In the genomic region with DNA sequence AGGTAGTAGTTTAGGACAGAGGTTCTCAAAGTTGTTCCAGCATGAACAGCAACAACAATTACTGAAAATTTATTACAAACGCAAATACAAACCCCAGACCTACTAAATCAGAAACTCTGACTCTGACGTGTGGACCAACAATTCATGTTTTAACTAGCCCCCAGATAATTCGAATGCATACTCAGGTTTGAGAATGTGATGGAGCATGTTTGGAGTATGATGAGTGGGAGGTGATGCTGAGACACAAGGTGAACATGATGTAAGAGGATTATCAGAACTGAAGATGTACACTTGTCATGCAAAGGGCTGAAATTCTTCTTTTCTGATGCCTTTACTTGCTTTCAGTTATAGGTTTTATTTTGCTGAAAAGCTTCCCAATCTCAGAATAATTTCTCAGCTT, we compare ENCODE assay signal across 27 cellular contexts.
DNase-seq lines count a peak whose midpoint lies in the region; ATAC-seq, FAIRE-seq and TF ChIP-seq lines count a peak whose summit lies in the region.
"Had no signal": no experiment of that assay in that cellular context is flagged by ENCODE, and none has a peak within 500 bp of the region (broad histone marks: within the 10 kb centered on the region; RNA-seq: fewer than 3 reads in every experiment).

No MANE protein-coding gene starts in this region.

- peaks cover 4% of the 10 kb centered on the region for H3K4me1 Mint-ChIP-seq in activated CD4-positive, alpha-beta T cell treated with anti-CD3 and anti-CD28 coated beads for 36 hours
- H3K4me1 Mint-ChIP-seq in activated CD4-positive, alpha-beta T cell treated with anti-CD3 and anti-CD28 coated beads, Interleukin-2, amount 10 ng/mL, durations not matched to agents 24 days and 14 days = no peaks in the 10 kb centered on the region
- H3K4me1 Mint-ChIP-seq in T-cell = peaks cover 0 to 4% (median 1%) of the 10 kb centered on the region in 3 donors
- H3K4me1 Mint-ChIP-seq: CD14-positive monocyte had no signal

- H3K4me3 ChIP-seq in bronchial epithelial cell (ENCODE audit: low read depth, low read length) = no peak overlapping the region
- H3K4me3 ChIP-seq: BLaER1 treated with 17β-estradiol and CSF1 and Interleukin-3, amounts not matched to agents 10 nM and 100 nM; GM23248 had no signal

- no peak for DNase-seq in activated CD4-positive, alpha-beta T cell treated with anti-CD3 and anti-CD28 coated beads for 36 hours
- no peak for DNase-seq in activated CD4-positive, alpha-beta T cell treated with anti-CD3 and anti-CD28 coated beads, Interleukin-2, amount 10 ng/mL, durations not matched to agents 24 days and 14 days
- DNase-seq in RWPE1 (ENCODE audit: low spot score) (peak; percentile 11), bronchial epithelial cell (ENCODE audit: low read depth) (peak; percentile 96), foreskin keratinocyte (peak; percentile 93 to 95), T-cell (no peak), epidermal melanocyte (ENCODE audit: insufficient read length, low spot score) (no peak)
- DNase-seq: AML-193; BE2C; CD4-positive, alpha-beta T cell; CD8-positive, alpha-beta memory T cell; DMS 273 treated with DMSO at 0.1 percent for 48 hours; DMS79; EL; GDM1; GM23248; H7; HCEC 1CT had no signal

- peaks cover 16% of the 10 kb centered on the region for H3K4me1 ChIP-seq in foreskin keratinocyte
- H3K4me1 ChIP-seq: BLaER1 treated with 17β-estradiol and CSF1 and Interleukin-3, amounts not matched to agents 10 nM and 100 nM had no signal

- no peak overlapping the region for H3K27ac ChIP-seq in RWPE1
- H3K27ac ChIP-seq in foreskin keratinocyte = peak overlapping the region; percentile 72
- H3K27ac ChIP-seq: 22Rv1; BLaER1 treated with 17β-estradiol and CSF1 and Interleukin-3, amounts not matched to agents 10 nM and 100 nM; GM23248 had no signal

- no peak overlapping the region for H3K27ac Mint-ChIP-seq in activated CD4-positive, alpha-beta T cell treated with anti-CD3 and anti-CD28 coated beads for 36 hours
- no peak overlapping the region for H3K27ac Mint-ChIP-seq in activated CD4-positive, alpha-beta T cell treated with anti-CD3 and anti-CD28 coated beads, Interleukin-2, amount 10 ng/mL, durations not matched to agents 24 days and 14 days
- no peak overlapping the region for H3K27ac Mint-ChIP-seq in T-cell
- H3K27ac Mint-ChIP-seq: CD14-positive monocyte; CD4-positive, alpha-beta T cell; CD8-positive, alpha-beta memory T cell had no signal

- peak; percentile 70 for FAIRE-seq in bronchial epithelial cell (lab: Jason Lieb, UNC)
- FAIRE-seq: A204.1, D721Med, GM12891, GM18507, H1 had no signal

- H3K27me3 Mint-ChIP-seq in activated CD4-positive, alpha-beta T cell treated with anti-CD3 and anti-CD28 coated beads for 36 hours = no peaks in the 10 kb centered on the region
- no peaks in the 10 kb centered on the region for H3K27me3 Mint-ChIP-seq in activated CD4-positive, alpha-beta T cell treated with anti-CD3 and anti-CD28 coated beads, Interleukin-2, amount 10 ng/mL, durations not matched to agents 24 days and 14 days
- no peaks in the 10 kb centered on the region for H3K27me3 Mint-ChIP-seq in T-cell
- H3K27me3 Mint-ChIP-seq: CD4-positive, alpha-beta T cell; CD8-positive, alpha-beta memory T cell had no signal

- H3K4me3 Mint-ChIP-seq in activated CD4-positive, alpha-beta T cell treated with anti-CD3 and anti-CD28 coated beads for 36 hours = no peak overlapping the region
- H3K4me3 Mint-ChIP-seq in activated CD4-positive, alpha-beta T cell treated with anti-CD3 and anti-CD28 coated beads, Interleukin-2, amount 10 ng/mL, durations not matched to agents 24 days and 14 days = no peak overlapping the region
- H3K4me3 Mint-ChIP-seq in T-cell = no peak overlapping the region
- H3K4me3 Mint-ChIP-seq: CD14-positive monocyte; CD4-positive, alpha-beta T cell; CD8-positive, alpha-beta memory T cell had no signal

- H3K36me3 Mint-ChIP-seq in activated CD4-positive, alpha-beta T cell treated with anti-CD3 and anti-CD28 coated beads for 36 hours (ENCODE audit: low read depth) = no peaks in the 10 kb centered on the region
- no peaks in the 10 kb centered on the region for H3K36me3 Mint-ChIP-seq in activated CD4-positive, alpha-beta T cell treated with anti-CD3 and anti-CD28 coated beads, Interleukin-2, amount 10 ng/mL, durations not matched to agents 24 days and 14 days (ENCODE audit: low read depth)
- no peaks in the 10 kb centered on the region for H3K36me3 Mint-ChIP-seq in T-cell
- H3K36me3 Mint-ChIP-seq: CD14-positive monocyte; CD8-positive, alpha-beta memory T cell had no signal

- CTCF ChIA-PET in activated CD4-positive, alpha-beta T cell treated with anti-CD3 and anti-CD28 coated beads for 36 hours (lab: Charles Lee) = interaction anchor here (0.7 to 1.3 kb wide), 2 partner anchors 11 to 174 kb away, joined by 3 to 4 read pairs; no protein-coding TSS in a partner anchor
- CTCF ChIA-PET in RWPE1 (lab: Yijun Ruan, JAX) = interaction anchor here (0.7 kb wide), 1 partner anchor 19 kb away, joined by 3 read pairs; no protein-coding TSS in a partner anchor
- CTCF ChIA-PET in T-cell (lab: Charles Lee) = no interaction called here

- no peaks in the 10 kb centered on the region for H3K36me3 ChIP-seq in bronchial epithelial cell (ENCODE audit: control insufficient read depth, insufficient read depth, low read length)
- H3K36me3 ChIP-seq: BE2C; BLaER1 treated with 17β-estradiol and CSF1 and Interleukin-3, amounts not matched to agents 10 nM and 100 nM had no signal

- peak; percentile 55 for ATAC-seq in activated CD4-positive, alpha-beta T cell treated with anti-CD3 and anti-CD28 coated beads for 36 hours
- ATAC-seq in foreskin keratinocyte (peak; percentile 90), T-cell (replicated peaks in 1 of 4) (no peak), GM21529 (IDR thresholded peaks at IDR 0.05; ENCODE audit: unreplicated experiment) (no peak)

- intact Hi-C loops in activated CD4-positive, alpha-beta T cell treated with anti-CD3 and anti-CD28 coated beads for 36 hours (cut with DNase I, micrococcal nuclease) = no loop called here
- intact Hi-C loops in activated CD4-positive, alpha-beta T cell treated with anti-CD3 and anti-CD28 coated beads, Interleukin-2, amount 10 ng/mL, durations not matched to agents 24 days and 14 days (cut with micrococcal nuclease) = no loop called here

- TF ChIP-seq CTCF in RWPE1 (conservative IDR thresholded peaks at IDR 0.05; ENCODE audit: low read depth) (no peak), bronchial epithelial cell (IDR thresholded peaks at IDR 0.05; ENCODE audit: insufficient read depth, low read length, severe bottlenecking) (no peak), foreskin keratinocyte (conservative IDR thresholded peaks at IDR 0.05) (no peak)

- H3K27me3 ChIP-seq in bronchial epithelial cell (ENCODE audit: control insufficient read depth, insufficient read depth, low read length) (no peaks in the 10 kb centered on the region), foreskin keratinocyte (no peaks in the 10 kb centered on the region)
- H3K27me3 ChIP-seq: BE2C; BLaER1 treated with 17β-estradiol and CSF1 and Interleukin-3, amounts not matched to agents 10 nM and 100 nM had no signal

- POLR2A ChIA-PET in activated CD4-positive, alpha-beta T cell treated with anti-CD3 and anti-CD28 coated beads for 36 hours (lab: Charles Lee) = no interaction called here
- POLR2A ChIA-PET in RWPE1 (lab: Yijun Ruan, JAX; ENCODE audit: low non-redundant PET) = no interaction called here
- POLR2A ChIA-PET in T-cell (lab: Charles Lee) = no interaction called here

- no peaks in the 10 kb centered on the region for H3K9me3 Mint-ChIP-seq in activated CD4-positive, alpha-beta T cell treated with anti-CD3 and anti-CD28 coated beads for 36 hours (ENCODE audit: low read depth)
- H3K9me3 Mint-ChIP-seq in activated CD4-positive, alpha-beta T cell treated with anti-CD3 and anti-CD28 coated beads, Interleukin-2, amount 10 ng/mL, durations not matched to agents 24 days and 14 days = peaks cover 3% of the 10 kb centered on the region
- peaks cover 0 to 2% (median 0%) of the 10 kb centered on the region in 3 donors for H3K9me3 Mint-ChIP-seq in T-cell
- H3K9me3 Mint-ChIP-seq: CD14-positive monocyte; CD4-positive, alpha-beta T cell had no signal

Comparison
In these comparisons a context has a peak if more than half of its experiments do, and no peak if none do; other contexts are left out.
1. ATAC-seq: peak in activated CD4-positive, alpha-beta T cell treated with anti-CD3 and anti-CD28 coated beads for 36 hours (single experiment) and foreskin keratinocyte (single experiment); none in T-cell (0 of 4) and GM21529 (single experiment).
2. DNase-seq: peak in RWPE1 (single experiment), bronchial epithelial cell (single experiment) and foreskin keratinocyte (2 of 2); none in activated CD4-positive, alpha-beta T cell treated with anti-CD3 and anti-CD28 coated beads for 36 hours (single experiment), activated CD4-positive, alpha-beta T cell treated with anti-CD3 and anti-CD28 coated beads, Interleukin-2, amount 10 ng/mL, durations not matched to agents 24 days and 14 days (single experiment), T-cell (0 of 34) and epidermal melanocyte (single experiment).
3. CTCF ChIA-PET loops: an anchor here in activated CD4-positive, alpha-beta T cell treated with anti-CD3 and anti-CD28 coated beads for 36 hours (0.7 to 1.3 kb wide) and RWPE1 (0.7 kb wide); none called in T-cell.